ENCODE assay signal across 21 cellular contexts in genomic region chr15:33592864-33593263, GRCh38.
DNase-seq lines count a peak whose midpoint lies in the region; ATAC-seq, FAIRE-seq and TF ChIP-seq lines count a peak whose summit lies in the region.
"Had no signal": no experiment of that assay in that cellular context is flagged by ENCODE, and none has a peak within 500 bp of the region (broad histone marks: within the 10 kb centered on the region; RNA-seq: fewer than 3 reads in every experiment).

No MANE protein-coding gene starts in this region.

- POLR2A ChIA-PET in H1 (lab: Charles Lee; ENCODE audit: partially characterized antibody), result no interaction called here

- H2AK5ac ChIP-seq in H1 (ENCODE audit: low read depth, low read length) (no peak overlapping the region), mesendoderm (ENCODE audit: low read length) (no peak overlapping the region)

- H3K9me3 ChIP-seq in HUES6 (ENCODE audit: control insufficient read depth, insufficient read depth, low read depth, low read length) (peaks cover 19% of the 10 kb centered on the region), H1 (ENCODE audit: insufficient read depth in 2 of 2, low read depth in 1 of 2, low read length in 1 of 2) (peaks cover 4 to 15% of the 10 kb centered on the region in 2 experiments; a peak in 3 of 4 replicates), hepatocyte (ENCODE audit: low read depth) (no peaks in the 10 kb centered on the region)
- H3K9me3 ChIP-seq: HAP-1 had no signal

- H3F3A ChIP-seq in GM23338 (replicated peaks; ENCODE audit: low read depth), result no peaks in the 10 kb centered on the region

- H3K4me1 Mint-ChIP-seq in GM23338, result peaks cover 32% of the 10 kb centered on the region
- H3K4me1 Mint-ChIP-seq: CD4-positive, alpha-beta memory T cell had no signal

- ATAC-seq in GM23338, result no peak; the same call in 2 of the 3 replicates
- ATAC-seq in HG03045 (IDR thresholded peaks at IDR 0.05; ENCODE audit: unreplicated experiment), result no peak
- ATAC-seq: GM12878 had no signal

- peak overlapping the region; percentile 86 for H3K27ac Mint-ChIP-seq in GM23338
- H3K27ac Mint-ChIP-seq: CD4-positive, alpha-beta memory T cell; HFFc6 had no signal

- TF ChIP-seq CTCF in GM23338 (conservative IDR thresholded peaks at IDR 0.05; ENCODE audit: low read depth in 2 of 2) (no peak), H1 (IDR thresholded peaks at IDR 0.05; ENCODE audit: control extremely low read depth in 1 of 3, insufficient read depth in 1 of 3, low read depth in 1 of 3, low read length in 3 of 3) (no peak), hepatocyte (IDR thresholded peaks at IDR 0.05; ENCODE audit: poor library complexity) (no peak)

- H3K36me3 ChIP-seq in GM23338 (ENCODE audit: insufficient read depth) (peaks cover 7% of the 10 kb centered on the region; the same call in 1 of the 2 replicates), HUES6 (ENCODE audit: control insufficient read depth, insufficient read depth, low read length) (no peaks in the 10 kb centered on the region), H1 (ENCODE audit: control insufficient read depth in 2 of 4, insufficient read depth in 4 of 4, low read length in 3 of 4) (no peaks in the 10 kb centered on the region), mesendoderm (ENCODE audit: control insufficient read depth, insufficient read depth, low read length) (no peaks in the 10 kb centered on the region), hepatocyte (replicated peaks; ENCODE audit: insufficient read depth, low read depth) (no peaks in the 10 kb centered on the region)
- H3K36me3 ChIP-seq: HAP-1 had no signal

- H3K4me2 ChIP-seq in GM23338, result 0 out of 2 replicates have a peak overlapping the region, but pooled peaks have one; percentile 46
- H3K4me2 ChIP-seq in H1 (ENCODE audit: insufficient read depth in 1 of 2, low read depth in 2 of 2, low read length in 2 of 2), result no peak overlapping the region
- no peak overlapping the region for H3K4me2 ChIP-seq in mesendoderm (ENCODE audit: low read length)
- H3K4me2 ChIP-seq in hepatocyte, result no peak overlapping the region

- no peak overlapping the region for H4K91ac ChIP-seq in H1 (replicated peaks; ENCODE audit: insufficient read length, low read length)

- TF ChIP-seq RAD21 in H1 (IDR thresholded peaks at IDR 0.05 in 1 of 2, conservative IDR thresholded peaks at IDR 0.05 in 1 of 2; ENCODE audit: low read depth in 2 of 2, low read length in 2 of 2), result no peak

- no peaks in the 10 kb centered on the region for H4K20me1 ChIP-seq in GM23338 (replicated peaks; ENCODE audit: insufficient read depth)
- H4K20me1 ChIP-seq in H1 (replicated peaks in 1 of 2; ENCODE audit: control insufficient read depth in 1 of 2, insufficient read depth in 2 of 2, low read length in 2 of 2), result no peaks in the 10 kb centered on the region
- H4K20me1 ChIP-seq in hepatocyte (ENCODE audit: insufficient read depth, poor library complexity, severe bottlenecking), result no peaks in the 10 kb centered on the region

- 0 out of 2 replicates have a peak, but pooled peaks cover 2% of the 10 kb centered on the region for H3K9me2 ChIP-seq in GM23338 (ENCODE audit: insufficient read depth)
- no peaks in the 10 kb centered on the region for H3K9me2 ChIP-seq in hepatocyte (replicated peaks; ENCODE audit: insufficient read depth)

- no peak overlapping the region for H3K18ac ChIP-seq in H1 (ENCODE audit: extremely low read depth, low read length)
- H3K18ac ChIP-seq in mesendoderm (ENCODE audit: low read length), result peak overlapping the region; percentile 97

- no peak overlapping the region for H4K5ac ChIP-seq in H1 (ENCODE audit: insufficient read length, low read depth, low read length)
- H4K5ac ChIP-seq in mesendoderm (ENCODE audit: low read length), result no peak overlapping the region

- no peak overlapping the region for H3K56ac ChIP-seq in H1 (replicated peaks; ENCODE audit: insufficient read length, low read depth, low read length)
- H3K56ac ChIP-seq in mesendoderm (ENCODE audit: low read length), result peak overlapping the region; percentile 73

- H2AFZ ChIP-seq in GM23338 (no peak overlapping the region), H1 (ENCODE audit: low read length) (no peak overlapping the region), hepatocyte (no peak overlapping the region)
- H2AFZ ChIP-seq: GM23248 had no signal

- H2BK15ac ChIP-seq in H1 (ENCODE audit: low read length), result no peak overlapping the region
- no peak overlapping the region for H2BK15ac ChIP-seq in mesendoderm (replicated peaks; ENCODE audit: low read depth)

- no peak for TF ChIP-seq EP300 in H1 (IDR thresholded peaks at IDR 0.05; ENCODE audit: borderline replicate concordance in 1 of 2, low read depth in 2 of 2, low read length in 2 of 2)

- H3K79me1 ChIP-seq in H1 (ENCODE audit: low read depth, low read length) (no peaks in the 10 kb centered on the region), mesendoderm (ENCODE audit: low read length) (no peaks in the 10 kb centered on the region)

- H3K4ac ChIP-seq in H1 (replicated peaks; ENCODE audit: insufficient read length, low read depth, low read length) (no peak overlapping the region), mesendoderm (ENCODE audit: low read depth, low read length) (peak overlapping the region; percentile 96)

- peaks cover 10% of the 10 kb centered on the region for H3K27me3 Mint-ChIP-seq in GM23338 (ENCODE audit: insufficient read depth, low read depth, poor library complexity)

- CTCF ChIA-PET in H1 (lab: Charles Lee; ENCODE audit: partially characterized antibody), result interaction anchor here (0.9 to 1.6 kb wide), 2 partner anchors 16 to 30 kb away, joined by 3 read pairs; no protein-coding TSS in a partner anchor

- H3K23me2 ChIP-seq in H1 (ENCODE audit: low read depth, low read length), result no peaks in the 10 kb centered on the region

- H2BK20ac ChIP-seq in H1 (ENCODE audit: low read length), result no peak overlapping the region

- H4K8ac ChIP-seq in H1 (ENCODE audit: extremely low read depth, insufficient read depth, low read length) (no peak overlapping the region), mesendoderm (ENCODE audit: low read depth, low read length) (no peak overlapping the region)

- no peak overlapping the region for H2BK12ac ChIP-seq in H1 (ENCODE audit: low read depth, low read length)

- H3K27me3 ChIP-seq in GM23338 (ENCODE audit: insufficient read depth) (no peaks in the 10 kb centered on the region), HUES6 (ENCODE audit: control insufficient read depth, insufficient read depth, low read length) (no peaks in the 10 kb centered on the region), H1 (replicated peaks in 1 of 4; ENCODE audit: control insufficient read depth in 3 of 4, extremely low read depth in 1 of 4, insufficient read depth in 3 of 4, low read length in 3 of 4) (no peaks in the 10 kb centered on the region), mesendoderm (ENCODE audit: insufficient read depth, low read length, poor library complexity) (no peaks in the 10 kb centered on the region), hepatocyte (no peaks in the 10 kb centered on the region)

- DNase-seq in GM23338 (ENCODE audit: low spot score) (peak; percentile 47), H1 (ENCODE audit: low read depth in 1 of 2, low spot score in 2 of 2) (no peak), mesendoderm (peak; percentile 92), hepatocyte (ENCODE audit: low spot score) (no peak), D341Med (ENCODE audit: low spot score) (no peak)
- DNase-seq: C1 segment of cervical spinal cord; Calu3; CD4-positive, alpha-beta memory T cell; COR-L47; DMS153; DND-41; GDM1; GM23248; HFFc6 had no signal

- H3K9me3 Mint-ChIP-seq in GM23338, result peaks cover 26% of the 10 kb centered on the region
- H3K9me3 Mint-ChIP-seq: HFFc6 had no signal

- FAIRE-seq in H1 (lab: Jason Lieb, UNC), result peak; percentile 42
- FAIRE-seq: GM12878, GM18507, GM19239, H54 had no signal

- peak overlapping the region; percentile 94 for H3K27ac ChIP-seq in GM23338 (ENCODE audit: low read depth)
- H3K27ac ChIP-seq in HUES6 (ENCODE audit: low read depth, low read length), result peak overlapping the region; percentile 90
- H3K27ac ChIP-seq in H1 (ENCODE audit: low read depth, low read length), result no peak overlapping the region
- H3K27ac ChIP-seq in mesendoderm (ENCODE audit: low read depth, low read length), result peak overlapping the region; percentile 88
- H3K27ac ChIP-seq in hepatocyte, result no peak overlapping the region
- H3K27ac ChIP-seq: GM23248 had no signal

- no peak for TF ChIP-seq POLR2A in H1 (IDR thresholded peaks at IDR 0.05; ENCODE audit: control extremely low read depth in 1 of 2, low read depth in 2 of 2, low read length in 2 of 2)

- H3K79me2 ChIP-seq in GM23338 (replicated peaks; ENCODE audit: insufficient read depth), result no peaks in the 10 kb centered on the region
- no peaks in the 10 kb centered on the region for H3K79me2 ChIP-seq in H1 (ENCODE audit: control insufficient read depth in 1 of 2, insufficient read depth in 2 of 2, low read length in 2 of 2)
- no peaks in the 10 kb centered on the region for H3K79me2 ChIP-seq in mesendoderm (ENCODE audit: control insufficient read depth, insufficient read depth, low read length)
- H3K79me2 ChIP-seq in hepatocyte, result no peaks in the 10 kb centered on the region

- H3K23ac ChIP-seq in H1 (ENCODE audit: insufficient read length) (no peak overlapping the region), mesendoderm (ENCODE audit: low read length) (no peak overlapping the region)

- H3K14ac ChIP-seq in H1 (ENCODE audit: insufficient read length), result no peak overlapping the region

- no peak overlapping the region for H3K4me3 Mint-ChIP-seq in GM23338
- H3K4me3 Mint-ChIP-seq: CD4-positive, alpha-beta memory T cell; HFFc6 had no signal

- H2BK5ac ChIP-seq in H1 (ENCODE audit: low read depth, low read length) (no peak overlapping the region), mesendoderm (ENCODE audit: low read length) (peak overlapping the region; percentile 99)

- 88% methylated on average over 5 of the region's 5 CpGs; no CpG with 5 or more reads in 1 of the 2 experiments for WGBS in H1 (ENCODE audit: extremely low coverage in 1 of 2, insufficient coverage in 1 of 2, insufficient read length in 1 of 2, insufficient replicate concordance in 2 of 2, low coverage in 1 of 2, low lambda C conversion rate in 2 of 2, missing lambda C conversion rate in 1 of 2), 2 experiments
- no CpG with 5 or more reads among the region's 5 CpGs for WGBS in mesendoderm (ENCODE audit: extremely low coverage, insufficient coverage, low lambda C conversion rate)
- WGBS in hepatocyte (ENCODE audit: low lambda C conversion rate, missing lambda C conversion rate), result 72% methylated on average over 5 of the region's 5 CpGs

- H3K9ac ChIP-seq in HUES6 (ENCODE audit: low read length), result peak overlapping the region; percentile 59
- H3K9ac ChIP-seq in H1 (replicated peaks in 1 of 4; ENCODE audit: extremely low read depth in 1 of 4, low read depth in 3 of 4, low read length in 3 of 4), result no peak overlapping the region
- H3K9ac ChIP-seq in mesendoderm (ENCODE audit: low read length), result no peak overlapping the region
- H3K9ac ChIP-seq: GM23248 had no signal

- H2BK120ac ChIP-seq in H1 (replicated peaks; ENCODE audit: low read depth, low read length) (no peak overlapping the region), mesendoderm (ENCODE audit: low read depth, low read length) (no peak overlapping the region)

- H3K4me1 ChIP-seq in GM23338 (ENCODE audit: insufficient read depth), result peaks cover 20% of the 10 kb centered on the region
- H3K4me1 ChIP-seq in HUES6 (ENCODE audit: control insufficient read depth, insufficient read depth, low read length), result peaks cover 21% of the 10 kb centered on the region
- H3K4me1 ChIP-seq in H1 (replicated peaks in 1 of 4; ENCODE audit: control insufficient read depth in 3 of 4, insufficient read depth in 4 of 4, low read length in 3 of 4), result peaks cover 0 to 4% (median 0%) of the 10 kb centered on the region in 4 experiments; a peak in 1 of 7 replicates
- H3K4me1 ChIP-seq in mesendoderm (ENCODE audit: control insufficient read depth, low read depth, low read length), result peaks cover 6% of the 10 kb centered on the region
- H3K4me1 ChIP-seq in hepatocyte (ENCODE audit: insufficient read depth), result no peaks in the 10 kb centered on the region

- H3K4me3 ChIP-seq in GM23338 (no peak overlapping the region), HUES6 (ENCODE audit: low read depth, low read length) (no peak overlapping the region), H1 (ENCODE audit: extremely low read depth in 1 of 4, insufficient read depth in 2 of 4, low read depth in 3 of 4, low read length in 4 of 4) (no peak overlapping the region), mesendoderm (ENCODE audit: low read length) (no peak overlapping the region), hepatocyte (no peak overlapping the region)
- H3K4me3 ChIP-seq: GM12878, GM23248, HAP-1 had no signal

- H3K36me3 Mint-ChIP-seq in GM23338 (ENCODE audit: low read depth), result peaks cover 30% of the 10 kb centered on the region; the same call in 2 of the 3 replicates
- H3K36me3 Mint-ChIP-seq: CD4-positive, alpha-beta memory T cell had no signal

Comparison
In these comparisons a context has a peak if more than half of its experiments do, and no peak if none do; other contexts are left out.
1. DNase-seq: peak in GM23338 (single experiment) and mesendoderm (single experiment); none in H1 (0 of 2), hepatocyte (single experiment) and D341Med (single experiment).
2. H3K27ac ChIP-seq: peak in GM23338 (single experiment), HUES6 (single experiment) and mesendoderm (single experiment); none in H1 (single experiment) and hepatocyte (single experiment).